8 cellular contexts compared by ENCODE assay signal in the genomic region with DNA sequence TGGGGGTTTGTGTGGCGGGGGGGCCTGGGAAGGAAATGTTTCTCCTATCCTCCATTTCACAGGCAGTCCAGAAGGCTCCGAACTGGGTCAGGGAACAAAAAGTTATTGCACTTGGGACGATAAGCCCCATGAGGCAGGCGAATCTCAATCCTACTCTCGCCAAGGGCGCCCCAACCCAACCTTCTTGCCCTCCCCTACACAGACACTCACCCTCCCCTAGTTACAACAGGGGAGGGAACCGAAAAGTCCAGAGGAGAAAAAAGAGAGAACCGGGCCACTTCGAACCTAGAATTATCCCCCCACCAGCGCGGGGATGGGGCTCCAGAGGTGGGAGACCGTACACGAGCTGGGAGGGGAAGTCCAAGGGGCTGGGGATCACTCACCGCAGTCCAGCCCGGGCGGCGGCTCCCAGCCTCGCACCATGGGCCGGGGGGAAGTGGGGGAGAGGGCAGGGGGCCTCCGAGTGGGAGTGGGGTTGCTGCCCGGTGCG. TPM values are rescaled to one million over a fixed set of nuclear protein-coding genes. Genes with fewer than 3 reads are reported as not detected.
DNase-seq lines count a peak whose midpoint lies in the region; ATAC-seq and TF ChIP-seq lines count a peak whose summit lies in the region.

No MANE protein-coding gene starts in this region.

- H3K27ac Mint-ChIP-seq in type B pancreatic cell, result peak overlapping the region; percentile 83

- H3K4me1 Mint-ChIP-seq in type B pancreatic cell (ENCODE audit: unreplicated experiment), result peaks cover 23% of the 10 kb centered on the region

- peaks cover 3% of the 10 kb centered on the region in 2 donors for H3K4me1 ChIP-seq in lung (ENCODE audit: control insufficient read depth in 2 of 2, insufficient read depth in 2 of 2, low read length in 2 of 2)

- WGBS in lung, 2 donors, result 0 to 1% methylated on average over 22 of the region's 22 CpGs

- no peak for TF ChIP-seq CTCF in lung (IDR thresholded peaks at IDR 0.05; ENCODE audit: control extremely low read depth, extremely low read depth)
- no peak for TF ChIP-seq CTCF in type B pancreatic cell (conservative IDR thresholded peaks at IDR 0.05)

- H3K36me3 ChIP-seq in H7 (replicated peaks; ENCODE audit: control insufficient read depth, insufficient read depth, low read length), result no peaks in the 10 kb centered on the region
- no peaks in the 10 kb centered on the region for H3K36me3 ChIP-seq in MG63
- H3K36me3 ChIP-seq in lung (ENCODE audit: control insufficient read depth in 2 of 2, insufficient read depth in 2 of 2, low read length in 2 of 2), result peaks cover 0 to 4% of the 10 kb centered on the region in 2 donors

- ATAC-seq in GM18502 (IDR thresholded peaks at IDR 0.05; ENCODE audit: poor library complexity, unreplicated experiment), result peak; percentile 26
- ATAC-seq in lung (ENCODE audit: insufficient read depth, low FRiP score), result peak; percentile 5

- H3K27me3 ChIP-seq in H7 (ENCODE audit: control insufficient read depth, insufficient read depth, low read length) (peaks cover 30% of the 10 kb centered on the region), MG63 (no peaks in the 10 kb centered on the region), lung (ENCODE audit: control insufficient read depth, insufficient read depth) (no peaks in the 10 kb centered on the region)

- H3K27me3 Mint-ChIP-seq in type B pancreatic cell, result no peaks in the 10 kb centered on the region

- peak overlapping the region; percentile 71 for H3K4me3 ChIP-seq in H7 (ENCODE audit: insufficient read depth, low read depth, low read length)
- peak overlapping the region; percentile 70 for H3K4me3 ChIP-seq in MG63
- peak overlapping the region; percentile 77 for H3K4me3 ChIP-seq in lung

- peak overlapping the region; percentile 94 to 97 for H3K27ac ChIP-seq in lung (ENCODE audit: low read depth in 1 of 2, low read length in 1 of 2)

- H3K9me3 ChIP-seq in MG63 (no peaks in the 10 kb centered on the region), lung (ENCODE audit: control insufficient read depth in 2 of 2, insufficient read depth in 1 of 2, low read length in 1 of 2) (no peaks in the 10 kb centered on the region)

- H3K4me3 Mint-ChIP-seq in type B pancreatic cell, result peak overlapping the region; percentile 97

- DNase-seq in H7 (no peak), MG63 (no peak), cerebellum (ENCODE audit: low spot score) (peak; percentile 31), lung (ENCODE audit: low spot score) (no peak), type B pancreatic cell (ENCODE audit: extremely low spot score, unreplicated experiment) (no peak), mucosa of gallbladder (ENCODE audit: low spot score) (no peak), AG08396 (ENCODE audit: low spot score) (no peak)

- H3K9me3 Mint-ChIP-seq in type B pancreatic cell, result no peaks in the 10 kb centered on the region

- H3K36me3 Mint-ChIP-seq in type B pancreatic cell, result no peaks in the 10 kb centered on the region

RNA-seq across cellular contexts. Expression of gene HOMEZ, which starts 0.4 kb away (rescaled TPM):
- total RNA-seq in H7 (2014; rRNA removed; shearing (Covaris generic)), result 5.9 and 7.8 TPM in 2 replicates
- 0.76 and 1.4 TPM in 2 replicates for total RNA-seq in MG63 (2014; rRNA removed; shearing (Covaris generic); ENCODE audit: low replicate concordance)
- 4.4 TPM for total RNA-seq in cerebellum
- 10 to 100 TPM in 1 of 2 donors, 1 to 10 TPM in 1; 6.1 to 13.4 TPM for total RNA-seq in lung
- polyA plus RNA-seq in lung, result 1 to 10 TPM; 6.9 to 9.8 TPM
- 15.9 and 19.5 TPM in 2 replicates for total RNA-seq in type B pancreatic cell (ENCODE audit: low replicate concordance)
- total RNA-seq in mucosa of gallbladder, result 26.0 TPM

RNA-seq across cellular contexts. Expression of gene PPP1R3E, which starts 17.1 kb away (rescaled TPM):
- 1.0 and 2.0 TPM in 2 replicates for total RNA-seq in H7 (2014; rRNA removed; shearing (Covaris generic))
- total RNA-seq in MG63 (2014; rRNA removed; shearing (Covaris generic); ENCODE audit: low replicate concordance), result 0.30 TPM in 1 of 2 replicates, not detected in the other
- total RNA-seq in cerebellum (11.3 TPM), lung (10 to 100 TPM in 1 of 2 donors, 1 to 10 TPM in 1; 7.5 to 14.5 TPM), type B pancreatic cell (ENCODE audit: low replicate concordance) (10.1 and 16.7 TPM in 2 replicates), mucosa of gallbladder (24.4 TPM)
- polyA plus RNA-seq in lung, result 10 to 100 TPM in 1 of 2 donors, 1 to 10 TPM in 1; 7.1 to 16.4 TPM

RNA-seq across cellular contexts. Expression of gene BCL2L2, which starts 21.1 kb away (rescaled TPM):
- total RNA-seq in H7 (2014; rRNA removed; shearing (Covaris generic)), result 8.8 and 14.2 TPM in 2 replicates
- total RNA-seq in MG63 (2014; rRNA removed; shearing (Covaris generic); ENCODE audit: low replicate concordance), result 7.1 and 10.7 TPM in 2 replicates
- total RNA-seq in cerebellum (17.2 TPM), lung (10 to 100 TPM; 20.8 to 52.8 TPM), type B pancreatic cell (ENCODE audit: low replicate concordance) (21.0 and 22.5 TPM in 2 replicates), mucosa of gallbladder (54.2 TPM)
- 10 to 100 TPM; 31.0 to 48.6 TPM for polyA plus RNA-seq in lung

RNA-seq across cellular contexts. Expression of gene PABPN1, which starts 35.7 kb away (rescaled TPM):
- total RNA-seq in H7 (2014; rRNA removed; shearing (Covaris generic)), result 143 and 174 TPM in 2 replicates
- total RNA-seq in MG63 (2014; rRNA removed; shearing (Covaris generic); ENCODE audit: low replicate concordance), result 48.3 and 89.9 TPM in 2 replicates
- total RNA-seq in cerebellum, result 54.4 TPM
- total RNA-seq in lung, result 100 to 1,000 TPM in 1 of 2 donors, 10 to 100 TPM in 1; 66.0 to 116 TPM
- polyA plus RNA-seq in lung, result 100 to 1,000 TPM in 1 of 2 donors, 10 to 100 TPM in 1; 88.8 to 183 TPM
- total RNA-seq in type B pancreatic cell (ENCODE audit: low replicate concordance), result 202 and 337 TPM in 2 replicates
- 186 TPM for total RNA-seq in mucosa of gallbladder

RNA-seq across cellular contexts. Expression of gene RNF212B, which starts 47.8 kb away (rescaled TPM):
- 0.24 TPM in 1 of 2 replicates, not detected in the other for total RNA-seq in H7 (2014; rRNA removed; shearing (Covaris generic))
- total RNA-seq in MG63 (2014; rRNA removed; shearing (Covaris generic); ENCODE audit: low replicate concordance), result not detected in 2 replicates
- total RNA-seq in cerebellum, result not detected
- total RNA-seq in lung, result not detected
- under 1 TPM in 1 of 2 donors, not detected in 1; 0.09 TPM for polyA plus RNA-seq in lung
- not detected in 2 replicates for total RNA-seq in type B pancreatic cell (ENCODE audit: low replicate concordance)
- total RNA-seq in mucosa of gallbladder, result 0.20 TPM
